In the genomic region with DNA sequence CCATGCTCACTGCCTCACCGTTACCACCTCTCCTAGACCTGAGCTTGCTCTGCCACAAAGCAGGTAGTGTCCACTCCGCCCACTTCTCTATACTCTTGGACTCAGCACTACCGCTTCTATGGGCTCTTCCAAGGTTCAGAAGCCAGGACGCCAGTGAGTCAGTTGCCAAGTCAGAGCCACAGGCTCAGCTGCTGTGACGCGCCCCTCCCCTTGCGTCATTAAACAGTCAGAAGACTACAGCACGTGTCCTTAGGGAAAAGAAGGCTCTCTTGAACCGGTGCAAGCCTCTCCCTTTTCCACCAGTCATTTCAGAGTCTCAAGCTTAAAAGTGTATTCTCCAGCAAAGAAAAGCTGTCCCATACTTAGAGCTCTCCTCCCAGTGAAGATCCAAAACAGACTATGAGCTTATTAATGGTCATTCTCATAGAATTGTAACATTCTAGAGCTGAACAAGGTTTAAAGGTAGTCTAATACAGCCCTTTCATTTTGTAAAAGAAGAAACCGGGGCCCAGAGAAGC, we compare ENCODE assay signal across 8 cellular contexts. TPM values are rescaled to one million over a fixed set of nuclear protein-coding genes. Genes with fewer than 3 reads are reported as not detected.
DNase-seq lines count a peak whose midpoint lies in the region; ATAC-seq, FAIRE-seq and TF ChIP-seq lines count a peak whose summit lies in the region.

No MANE protein-coding gene starts in this region.

- WGBS in small intestine, 3 donors, result 19 to 51% (median 32%) methylated on average over 10 of the region's 10 CpGs

- ATAC-seq in HG02763 (IDR thresholded peaks at IDR 0.05; ENCODE audit: unreplicated experiment), result peak; percentile 29
- ATAC-seq in activated T-cell treated with anti-CD3 and anti-CD28 coated beads, Interleukin-2, amount 50 U/mL, for 72 hours (replicated peaks in 1 of 2), result no peak

- peaks cover 9% of the 10 kb centered on the region for H3K27me3 Mint-ChIP-seq in activated T-cell treated with anti-CD3 and anti-CD28 coated beads, Interleukin-2, amount 50 U/mL, for 72 hours (ENCODE audit: low read depth)

- H3K4me3 ChIP-seq in small intestine (ENCODE audit: low read depth in 1 of 2, low read length in 2 of 2) (no peak overlapping the region), coronary artery (no peak overlapping the region)

- H3K4me3 Mint-ChIP-seq in activated T-cell treated with anti-CD3 and anti-CD28 coated beads, Interleukin-2, amount 50 U/mL, for 72 hours, result no peak overlapping the region

- H3K9me3 ChIP-seq in small intestine (ENCODE audit: control insufficient read depth, low read depth), result no peaks in the 10 kb centered on the region

- no peaks in the 10 kb centered on the region for H3K36me3 Mint-ChIP-seq in activated T-cell treated with anti-CD3 and anti-CD28 coated beads, Interleukin-2, amount 50 U/mL, for 72 hours (ENCODE audit: insufficient read depth in 2 of 2)

- H3K4me1 Mint-ChIP-seq in activated T-cell treated with anti-CD3 and anti-CD28 coated beads, Interleukin-2, amount 50 U/mL, for 72 hours (ENCODE audit: low read depth), result no peaks in the 10 kb centered on the region

- no peaks in the 10 kb centered on the region for H3K27me3 ChIP-seq in small intestine (ENCODE audit: control insufficient read depth in 2 of 2, insufficient read depth in 2 of 2, low read length in 2 of 2)

- FAIRE-seq in small intestine (lab: Jason Lieb, UNC), result no peak

- no peaks in the 10 kb centered on the region for H3K4me1 ChIP-seq in small intestine (ENCODE audit: control insufficient read depth in 2 of 2, insufficient read depth in 1 of 2, low read depth in 1 of 2, low read length in 1 of 2)

- no peaks in the 10 kb centered on the region for H3K9me3 Mint-ChIP-seq in activated T-cell treated with anti-CD3 and anti-CD28 coated beads, Interleukin-2, amount 50 U/mL, for 72 hours

- no peak overlapping the region for H3K27ac Mint-ChIP-seq in activated T-cell treated with anti-CD3 and anti-CD28 coated beads, Interleukin-2, amount 50 U/mL, for 72 hours

- no peak for TF ChIP-seq CTCF in coronary artery (IDR thresholded peaks at IDR 0.05)

- peak; percentile 61 for DNase-seq in GM03348 (ENCODE audit: low spot score)
- DNase-seq in RKO (ENCODE audit: low spot score), result peak; percentile 100
- DNase-seq in germinal center (ENCODE audit: low spot score), result peak; percentile 29
- DNase-seq in small intestine, result peak; percentile 98
- no peak for DNase-seq in coronary artery (ENCODE audit: low spot score)
- DNase-seq in activated T-cell treated with anti-CD3 and anti-CD28 coated beads, Interleukin-2, amount 50 U/mL, for 72 hours, result no peak
- no peak for DNase-seq in NCI-H2227 treated with DMSO at 0.1 percent for 48 hours (lab: John Stamatoyannopoulos, UW)

- H3K27ac ChIP-seq in small intestine (ENCODE audit: low read depth in 1 of 2, low read length in 1 of 2) (peak overlapping the region in 1 of 2 donors; percentile 51), coronary artery (no peak overlapping the region)

- H3K36me3 ChIP-seq in small intestine (ENCODE audit: control insufficient read depth in 2 of 2, insufficient read depth in 2 of 2, low read length in 2 of 2), result no peaks in the 10 kb centered on the region

RNA-seq across cellular contexts. Expression of gene MET, which starts 41.0 kb away (rescaled TPM):
- 10 to 100 TPM in 1 of 3 donors, 1 to 10 TPM in 2; 2.7 to 12.4 (median 4.1) TPM for polyA plus RNA-seq in small intestine
- total RNA-seq in activated T-cell treated with anti-CD3 and anti-CD28 coated beads, Interleukin-2, amount 50 U/mL, for 72 hours, result 1 to 10 TPM; 2.4 TPM

Comparison
In these comparisons a context has a peak if more than half of its experiments do, and no peak if none do; other contexts are left out.
1. DNase-seq: peak in GM03348 (single experiment), RKO (single experiment), germinal center (single experiment) and small intestine (single experiment); none in coronary artery (single experiment), activated T-cell treated with anti-CD3 and anti-CD28 coated beads, Interleukin-2, amount 50 U/mL, for 72 hours (0 of 2) and NCI-H2227 treated with DMSO at 0.1 percent for 48 hours (single experiment).